1 cellular context compared by ENCODE assay signal in the genomic region with DNA sequence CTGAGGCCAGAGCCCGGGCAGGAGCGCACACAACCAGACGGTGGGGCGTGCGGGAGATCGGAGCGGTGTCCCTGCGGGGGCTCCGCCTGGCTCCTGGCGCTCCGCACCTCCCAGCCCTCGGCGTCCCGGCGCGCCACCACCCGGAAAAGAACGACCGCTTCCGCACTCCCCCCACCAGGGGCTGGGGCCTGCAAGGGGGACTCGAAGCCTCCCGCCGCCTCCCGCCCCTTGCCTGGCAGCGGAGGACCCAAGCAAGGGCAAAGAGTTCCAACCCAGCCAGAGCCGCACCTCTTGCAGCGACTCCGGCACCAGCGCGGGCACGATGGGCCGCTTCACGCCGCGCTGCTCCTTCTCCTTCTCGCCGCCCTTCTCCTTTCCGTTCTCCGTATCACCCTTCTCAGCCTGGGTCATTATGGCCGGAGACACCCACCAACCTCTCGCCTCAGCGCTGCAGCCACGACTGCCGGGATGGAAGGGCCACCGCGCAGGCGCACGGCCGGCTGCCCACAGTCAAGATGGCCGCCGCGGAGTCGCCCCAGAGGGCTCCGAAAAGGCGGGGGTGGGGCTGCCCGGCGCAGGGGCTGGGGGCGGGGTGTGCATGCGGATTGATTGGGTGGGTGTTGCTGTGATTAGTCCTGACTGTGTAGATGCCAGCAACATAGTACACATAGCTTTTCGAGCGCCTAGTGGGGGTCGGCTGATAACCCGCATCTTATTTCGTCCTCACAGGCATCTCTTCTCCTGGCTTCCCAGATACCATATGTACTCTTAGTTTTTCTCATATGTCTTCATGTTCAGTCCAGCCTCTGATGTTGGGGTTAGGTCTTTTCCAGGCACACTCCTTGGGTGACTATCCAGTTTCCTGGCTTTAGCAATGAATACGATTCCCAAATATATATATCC.
A peak's percentile ranks its signal among the peaks of the same experiment; 100 is the strongest.
TF ChIP-seq lines count a peak whose summit lies in the region.

A gene with protein sequence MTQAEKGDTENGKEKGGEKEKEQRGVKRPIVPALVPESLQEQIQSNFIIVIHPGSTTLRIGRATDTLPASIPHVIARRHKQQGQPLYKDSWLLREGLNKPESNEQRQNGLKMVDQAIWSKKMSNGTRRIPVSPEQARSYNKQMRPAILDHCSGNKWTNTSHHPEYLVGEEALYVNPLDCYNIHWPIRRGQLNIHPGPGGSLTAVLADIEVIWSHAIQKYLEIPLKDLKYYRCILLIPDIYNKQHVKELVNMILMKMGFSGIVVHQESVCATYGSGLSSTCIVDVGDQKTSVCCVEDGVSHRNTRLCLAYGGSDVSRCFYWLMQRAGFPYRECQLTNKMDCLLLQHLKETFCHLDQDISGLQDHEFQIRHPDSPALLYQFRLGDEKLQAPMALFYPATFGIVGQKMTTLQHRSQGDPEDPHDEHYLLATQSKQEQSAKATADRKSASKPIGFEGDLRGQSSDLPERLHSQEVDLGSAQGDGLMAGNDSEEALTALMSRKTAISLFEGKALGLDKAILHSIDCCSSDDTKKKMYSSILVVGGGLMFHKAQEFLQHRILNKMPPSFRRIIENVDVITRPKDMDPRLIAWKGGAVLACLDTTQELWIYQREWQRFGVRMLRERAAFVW (minus strand): TSS at position 462 of the 903 bp plus-strand sequence. CDS start 51 bp downstream, at position 411.

TF ChIP-seq in SK-N-SH, 30 proteins besides CTCF, POLR2A, EP300 and RAD21 (continued from another document):
- TF ChIP-seq, protein P1, sequence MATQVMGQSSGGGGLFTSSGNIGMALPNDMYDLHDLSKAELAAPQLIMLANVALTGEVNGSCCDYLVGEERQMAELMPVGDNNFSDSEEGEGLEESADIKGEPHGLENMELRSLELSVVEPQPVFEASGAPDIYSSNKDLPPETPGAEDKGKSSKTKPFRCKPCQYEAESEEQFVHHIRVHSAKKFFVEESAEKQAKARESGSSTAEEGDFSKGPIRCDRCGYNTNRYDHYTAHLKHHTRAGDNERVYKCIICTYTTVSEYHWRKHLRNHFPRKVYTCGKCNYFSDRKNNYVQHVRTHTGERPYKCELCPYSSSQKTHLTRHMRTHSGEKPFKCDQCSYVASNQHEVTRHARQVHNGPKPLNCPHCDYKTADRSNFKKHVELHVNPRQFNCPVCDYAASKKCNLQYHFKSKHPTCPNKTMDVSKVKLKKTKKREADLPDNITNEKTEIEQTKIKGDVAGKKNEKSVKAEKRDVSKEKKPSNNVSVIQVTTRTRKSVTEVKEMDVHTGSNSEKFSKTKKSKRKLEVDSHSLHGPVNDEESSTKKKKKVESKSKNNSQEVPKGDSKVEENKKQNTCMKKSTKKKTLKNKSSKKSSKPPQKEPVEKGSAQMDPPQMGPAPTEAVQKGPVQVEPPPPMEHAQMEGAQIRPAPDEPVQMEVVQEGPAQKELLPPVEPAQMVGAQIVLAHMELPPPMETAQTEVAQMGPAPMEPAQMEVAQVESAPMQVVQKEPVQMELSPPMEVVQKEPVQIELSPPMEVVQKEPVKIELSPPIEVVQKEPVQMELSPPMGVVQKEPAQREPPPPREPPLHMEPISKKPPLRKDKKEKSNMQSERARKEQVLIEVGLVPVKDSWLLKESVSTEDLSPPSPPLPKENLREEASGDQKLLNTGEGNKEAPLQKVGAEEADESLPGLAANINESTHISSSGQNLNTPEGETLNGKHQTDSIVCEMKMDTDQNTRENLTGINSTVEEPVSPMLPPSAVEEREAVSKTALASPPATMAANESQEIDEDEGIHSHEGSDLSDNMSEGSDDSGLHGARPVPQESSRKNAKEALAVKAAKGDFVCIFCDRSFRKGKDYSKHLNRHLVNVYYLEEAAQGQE (IDR thresholded peaks at IDR 0.05; ENCODE audit: low read depth, low read length): peak; percentile 59; the same call in 1 of the 2 replicates
- peak; percentile 70; the same call in 1 of the 2 replicates for TF ChIP-seq SIN3A (IDR thresholded peaks at IDR 0.05; ENCODE audit: borderline replicate concordance, low read depth, low read length)
- TF ChIP-seq, protein P2, sequence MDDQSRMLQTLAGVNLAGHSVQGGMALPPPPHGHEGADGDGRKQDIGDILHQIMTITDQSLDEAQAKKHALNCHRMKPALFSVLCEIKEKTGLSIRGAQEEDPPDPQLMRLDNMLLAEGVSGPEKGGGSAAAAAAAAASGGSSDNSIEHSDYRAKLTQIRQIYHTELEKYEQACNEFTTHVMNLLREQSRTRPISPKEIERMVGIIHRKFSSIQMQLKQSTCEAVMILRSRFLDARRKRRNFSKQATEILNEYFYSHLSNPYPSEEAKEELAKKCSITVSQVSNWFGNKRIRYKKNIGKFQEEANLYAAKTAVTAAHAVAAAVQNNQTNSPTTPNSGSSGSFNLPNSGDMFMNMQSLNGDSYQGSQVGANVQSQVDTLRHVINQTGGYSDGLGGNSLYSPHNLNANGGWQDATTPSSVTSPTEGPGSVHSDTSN (IDR thresholded peaks at IDR 0.05): no peak
- no peak for TF ChIP-seq FOXM1 (IDR thresholded peaks at IDR 0.05; ENCODE audit: low read depth)
- TF ChIP-seq, protein P3, sequence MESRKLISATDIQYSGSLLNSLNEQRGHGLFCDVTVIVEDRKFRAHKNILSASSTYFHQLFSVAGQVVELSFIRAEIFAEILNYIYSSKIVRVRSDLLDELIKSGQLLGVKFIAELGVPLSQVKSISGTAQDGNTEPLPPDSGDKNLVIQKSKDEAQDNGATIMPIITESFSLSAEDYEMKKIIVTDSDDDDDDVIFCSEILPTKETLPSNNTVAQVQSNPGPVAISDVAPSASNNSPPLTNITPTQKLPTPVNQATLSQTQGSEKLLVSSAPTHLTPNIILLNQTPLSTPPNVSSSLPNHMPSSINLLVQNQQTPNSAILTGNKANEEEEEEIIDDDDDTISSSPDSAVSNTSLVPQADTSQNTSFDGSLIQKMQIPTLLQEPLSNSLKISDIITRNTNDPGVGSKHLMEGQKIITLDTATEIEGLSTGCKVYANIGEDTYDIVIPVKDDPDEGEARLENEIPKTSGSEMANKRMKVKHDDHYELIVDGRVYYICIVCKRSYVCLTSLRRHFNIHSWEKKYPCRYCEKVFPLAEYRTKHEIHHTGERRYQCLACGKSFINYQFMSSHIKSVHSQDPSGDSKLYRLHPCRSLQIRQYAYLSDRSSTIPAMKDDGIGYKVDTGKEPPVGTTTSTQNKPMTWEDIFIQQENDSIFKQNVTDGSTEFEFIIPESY (IDR thresholded peaks at IDR 0.05; ENCODE audit: borderline replicate concordance, low read depth): no peak
- TF ChIP-seq, protein P4, sequence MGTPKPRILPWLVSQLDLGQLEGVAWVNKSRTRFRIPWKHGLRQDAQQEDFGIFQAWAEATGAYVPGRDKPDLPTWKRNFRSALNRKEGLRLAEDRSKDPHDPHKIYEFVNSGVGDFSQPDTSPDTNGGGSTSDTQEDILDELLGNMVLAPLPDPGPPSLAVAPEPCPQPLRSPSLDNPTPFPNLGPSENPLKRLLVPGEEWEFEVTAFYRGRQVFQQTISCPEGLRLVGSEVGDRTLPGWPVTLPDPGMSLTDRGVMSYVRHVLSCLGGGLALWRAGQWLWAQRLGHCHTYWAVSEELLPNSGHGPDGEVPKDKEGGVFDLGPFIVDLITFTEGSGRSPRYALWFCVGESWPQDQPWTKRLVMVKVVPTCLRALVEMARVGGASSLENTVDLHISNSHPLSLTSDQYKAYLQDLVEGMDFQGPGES (IDR thresholded peaks at IDR 0.05; ENCODE audit: low read depth, low read length): no peak
TF ChIP-seq in SK-N-SH: peak in this region for 10.
